9 cellular contexts compared by ENCODE assay signal in the genomic region with DNA sequence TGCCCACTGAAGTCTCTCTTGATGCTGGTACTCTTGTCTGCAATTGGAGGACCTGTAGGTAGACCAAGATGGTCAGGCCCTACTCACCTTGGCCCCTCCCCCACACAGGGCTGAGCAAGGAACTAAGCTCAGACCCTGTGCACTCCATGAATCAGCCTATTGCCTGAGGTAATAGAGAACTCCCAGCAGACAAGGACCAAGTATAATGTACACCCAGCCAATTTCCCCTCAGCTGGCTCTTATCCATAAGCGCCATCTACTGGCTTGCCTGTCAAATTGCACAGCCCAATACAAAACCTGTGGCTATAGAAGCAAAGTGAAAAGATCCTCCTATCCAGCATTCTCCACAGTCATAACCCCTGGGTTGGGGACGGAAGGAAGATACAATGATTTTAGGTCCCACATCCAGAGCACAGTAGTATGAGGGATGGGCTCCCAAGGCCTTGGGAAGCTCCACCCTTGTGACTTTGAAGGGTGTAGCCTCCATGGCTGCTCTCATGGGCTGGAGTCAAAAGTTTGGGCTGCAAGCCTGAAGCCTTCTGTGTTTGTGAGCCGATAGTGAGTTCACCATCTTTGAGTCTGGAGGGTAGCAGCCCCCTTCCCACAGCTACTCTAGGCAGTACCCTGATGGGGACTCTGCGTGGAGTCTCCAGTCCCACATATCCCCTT. TPM values are rescaled to one million over a fixed set of nuclear protein-coding genes. Genes with fewer than 3 reads are reported as not detected.
DNase-seq lines count a peak whose midpoint lies in the region; ATAC-seq and TF ChIP-seq lines count a peak whose summit lies in the region.
"Had no signal": no experiment of that assay in that cellular context is flagged by ENCODE, and none has a peak within 500 bp of the region (broad histone marks: within the 10 kb centered on the region; RNA-seq: fewer than 3 reads in every experiment).

No MANE protein-coding gene starts in this region.

- H3K27me3 Mint-ChIP-seq in T-helper 2 cell treated with Interferon-gamma antibody and Interleukin-4, amounts not matched to agents 5 μg/mL and 100 μg/mL, for 36 hours (ENCODE audit: low read depth) = no peaks in the 10 kb centered on the region

- H3K36me3 Mint-ChIP-seq in T-helper 2 cell treated with Interferon-gamma antibody and Interleukin-4, amounts not matched to agents 5 μg/mL and 100 μg/mL, for 36 hours (ENCODE audit: low read depth) = no peaks in the 10 kb centered on the region

- H3K4me3 Mint-ChIP-seq in T-helper 2 cell treated with Interferon-gamma antibody and Interleukin-4, amounts not matched to agents 5 μg/mL and 100 μg/mL, for 36 hours = no peak overlapping the region
- H3K4me3 Mint-ChIP-seq: IgD-negative memory B cell had no signal

- peak; percentile 94 to 97 for TF ChIP-seq CTCF in mammary epithelial cell (conservative IDR thresholded peaks at IDR 0.05 in 1 of 2, IDR thresholded peaks at IDR 0.05 in 1 of 2; ENCODE audit: extremely low read depth in 1 of 2, insufficient read depth in 1 of 2, low read depth in 1 of 2, low read length in 2 of 2)
- peak; percentile 96 for TF ChIP-seq CTCF in liver (IDR thresholded peaks at IDR 0.05; ENCODE audit: low read depth, low read length, missing input control)

- peak; percentile 99 for TF ChIP-seq RAD21 in liver (IDR thresholded peaks at IDR 0.05)

- no peaks in the 10 kb centered on the region for H3K36me3 ChIP-seq in mammary epithelial cell (ENCODE audit: insufficient read depth, low read length)
- no peaks in the 10 kb centered on the region for H3K36me3 ChIP-seq in liver (ENCODE audit: control insufficient read depth in 4 of 4, insufficient read depth in 3 of 4, low read depth in 1 of 4, low read length in 3 of 4)

- H4K20me1 ChIP-seq in mammary epithelial cell (ENCODE audit: insufficient read depth, low read length) = no peaks in the 10 kb centered on the region

- no peak overlapping the region for H3K27ac Mint-ChIP-seq in T-helper 2 cell treated with Interferon-gamma antibody and Interleukin-4, amounts not matched to agents 5 μg/mL and 100 μg/mL, for 36 hours
- H3K27ac Mint-ChIP-seq: IgD-negative memory B cell had no signal

- peaks cover 20% of the 10 kb centered on the region for H3K4me1 ChIP-seq in mammary epithelial cell (ENCODE audit: insufficient read depth, low read length)
- peaks cover 0 to 6% (median 6%) of the 10 kb centered on the region in 4 donors for H3K4me1 ChIP-seq in liver (ENCODE audit: control insufficient read depth in 4 of 4, insufficient read depth in 4 of 4, low read length in 3 of 4)

- no TSS peak for BruUV-seq in mammary epithelial cell (replicated peaks; lab: Mats Ljungman, UMichigan)

- H2AFZ ChIP-seq in mammary epithelial cell (ENCODE audit: low read depth, low read length) = peak overlapping the region; percentile 77

- H3K4me1 Mint-ChIP-seq in T-helper 2 cell treated with Interferon-gamma antibody and Interleukin-4, amounts not matched to agents 5 μg/mL and 100 μg/mL, for 36 hours (ENCODE audit: low read depth) = no peaks in the 10 kb centered on the region

- H3K9ac ChIP-seq in mammary epithelial cell (ENCODE audit: insufficient read depth, low read length) (no peak overlapping the region), liver (ENCODE audit: low read depth in 1 of 2, low read length in 2 of 2) (no peak overlapping the region)

- peaks cover 3% of the 10 kb centered on the region for H3K9me3 Mint-ChIP-seq in T-helper 2 cell treated with Interferon-gamma antibody and Interleukin-4, amounts not matched to agents 5 μg/mL and 100 μg/mL, for 36 hours

- dilution Hi-C loops in mammary epithelial cell (cut with HindIII; ENCODE audit: low sequenced_read_pairs) = no loop called here

- WGBS in mammary epithelial cell (ENCODE audit: low coverage, missing lambda C conversion rate) = 52% methylated on average over 4 of the region's 4 CpGs
- 47% methylated on average over 4 of the region's 4 CpGs for WGBS in liver

- no peaks in the 10 kb centered on the region for H3K79me2 ChIP-seq in mammary epithelial cell (ENCODE audit: insufficient read depth, low read length)

- H3K27me3 ChIP-seq in mammary epithelial cell (ENCODE audit: insufficient read depth, low read length) = no peaks in the 10 kb centered on the region
- H3K27me3 ChIP-seq in liver (ENCODE audit: control insufficient read depth in 4 of 4, insufficient read depth in 4 of 4, low read length in 3 of 4) = no peaks in the 10 kb centered on the region

- H3K4me3 ChIP-seq in mammary epithelial cell (replicated peaks in 1 of 3; ENCODE audit: insufficient read depth in 1 of 3, low read depth in 2 of 3, low read length in 3 of 3) (no peak overlapping the region), liver (ENCODE audit: low read depth in 1 of 3, low read length in 3 of 3) (no peak overlapping the region)

- CTCF ChIA-PET in mammary epithelial cell (lab: Charles Lee; ENCODE audit: low non-redundant PET) = interaction anchor here (0.6 to 0.8 kb wide), 7 partner anchors 110 to 272 kb away, joined by 3 to 5 read pairs (median 4); no protein-coding TSS in a partner anchor

- peak overlapping the region; percentile 26 for H3K4me2 ChIP-seq in mammary epithelial cell (ENCODE audit: insufficient read depth, low read depth, low read length)

- ATAC-seq in GM18511 (IDR thresholded peaks at IDR 0.05; ENCODE audit: unreplicated experiment) (peak; percentile 95), HG02884 (IDR thresholded peaks at IDR 0.05; ENCODE audit: unreplicated experiment) (peak; percentile 94)

- in situ Hi-C loops in mammary epithelial cell (cut with MboI; ENCODE audit: low sequenced_read_pairs in 2 of 2) = loop anchor here (5.0 to 10.0 kb wide), 3 partner anchors 114 to 211 kb away; a partner anchor contains a TSS

- H3K27ac ChIP-seq in mammary epithelial cell (ENCODE audit: insufficient read depth, low read depth, low read length) (peak overlapping the region; percentile 62), liver (ENCODE audit: low read depth in 1 of 2, low read length in 2 of 2) (peak overlapping the region in 1 of 2 donors; percentile 12), substantia nigra (ENCODE audit: low read depth, low read length, poor library complexity, severe bottlenecking) (no peak overlapping the region)

- DNase-seq in AML-193 (lab: John Stamatoyannopoulos, UW) = peak; percentile 66 to 69
- peak; percentile 69 for DNase-seq in NCI-H1105 treated with DMSO at 0.1 percent for 48 hours (lab: John Stamatoyannopoulos, UW)
- DNase-seq in T-helper 2 cell treated with Interferon-gamma antibody and Interleukin-4, amounts not matched to agents 5 μg/mL and 100 μg/mL, for 36 hours (ENCODE audit: low spot score) = peak; percentile 14
- peak; percentile 77 for DNase-seq in mammary epithelial cell
- peak in 29 of 49 donors; percentile 0 to 34 (median 11) for DNase-seq in substantia nigra (lab: John Stamatoyannopoulos, UW)

- intact Hi-C loops in mammary epithelial cell (cut with micrococcal nuclease) = loop anchor here (1.0 to 2.0 kb wide), 6 partner anchors 73 to 264 kb away; no protein-coding TSS in a partner anchor

- H3K9me3 ChIP-seq in mammary epithelial cell (replicated peaks; ENCODE audit: insufficient read depth, low read length) (no peaks in the 10 kb centered on the region), liver (ENCODE audit: control insufficient read depth in 4 of 4, low read length in 3 of 4) (no peaks in the 10 kb centered on the region)

TF ChIP-seq in liver, 16 proteins besides CTCF, POLR2A, EP300 and RAD21:
- TF ChIP-seq NR2F2 (IDR thresholded peaks at IDR 0.05) (no peak), FOXA2 (IDR thresholded peaks at IDR 0.05) (peak; percentile 22)

RNA-seq across cellular contexts. Expression of a gene that starts 56.0 kb away (rescaled TPM):
- 1 to 10 TPM in 1 of 2 donors, under 1 TPM in 1; 0.96 to 1.0 TPM for total RNA-seq in mammary epithelial cell
- polyA plus RNA-seq in mammary epithelial cell = 0.61 TPM
- not detected for polyA minus RNA-seq in mammary epithelial cell
- not detected for total RNA-seq in liver
- not detected for polyA plus RNA-seq in liver
- polyA plus RNA-seq: IgD-negative memory B cell had no signal

RNA-seq across cellular contexts. Expression of a gene that starts 56.7 kb away (rescaled TPM):
- total RNA-seq in mammary epithelial cell (not detected), liver (100 to 1,000 TPM in 1 of 2 donors, 1 to 10 TPM in 1; 5.6 to 142 TPM)
- polyA plus RNA-seq in mammary epithelial cell (not detected), liver (100 to 1,000 TPM in 1 of 2 donors, 10 to 100 TPM in 1; 78.2 to 181 TPM)
- not detected for polyA minus RNA-seq in mammary epithelial cell
- polyA plus RNA-seq: IgD-negative memory B cell had no signal

Comparison
In these comparisons a context has a peak if more than half of its experiments do, and no peak if none do; other contexts are left out.
1. DNase-seq: peak in every context shown above with its lines; median percentile 77 in mammary epithelial cell; 69 in NCI-H1105 treated with DMSO at 0.1 percent for 48 hours; 68 in AML-193; 14 in T-helper 2 cell treated with Interferon-gamma antibody and Interleukin-4, amounts not matched to agents 5 μg/mL and 100 μg/mL, for 36 hours; 11 in substantia nigra.
2. RNA of a gene that starts 56.7 kb away (total RNA-seq): 5.6 to 142 TPM in liver; not detected in mammary epithelial cell; every median in the first group is over 4 times any median in the second.